ENCODE assay signal across 8 cellular contexts in the genomic region with DNA sequence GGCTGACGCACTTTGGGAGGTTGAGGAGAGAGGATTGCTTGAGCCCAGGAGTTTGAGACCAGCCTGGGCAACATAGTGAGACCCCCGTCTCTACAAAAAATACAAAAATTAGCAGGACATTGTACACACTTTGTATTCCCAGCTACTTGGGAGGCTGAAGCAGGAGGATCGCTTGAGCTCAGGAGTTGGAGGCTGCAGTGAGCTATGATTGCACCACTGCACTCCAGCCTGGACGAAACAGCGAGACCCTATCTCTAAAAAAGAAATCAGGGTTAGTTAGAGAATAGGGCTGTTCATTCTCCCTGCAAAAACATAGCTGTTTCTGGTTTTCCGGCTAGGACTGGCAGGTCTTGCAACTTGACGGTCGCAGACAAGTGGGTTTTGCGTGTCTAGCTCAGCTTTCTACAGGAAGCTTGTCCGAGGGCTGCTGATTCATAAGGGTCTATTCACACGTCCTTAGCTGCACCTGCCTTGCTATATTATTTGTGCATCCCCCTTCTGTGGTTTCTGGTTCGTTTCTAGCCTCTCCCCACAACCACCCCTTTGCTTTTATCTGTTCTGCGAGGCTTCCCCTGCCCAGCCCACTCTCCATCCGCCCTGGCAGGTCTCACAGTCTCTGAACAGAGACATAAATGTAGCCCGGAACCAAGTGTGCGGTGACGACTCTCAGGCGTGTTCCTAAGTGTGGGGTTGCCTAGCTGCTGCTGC. TPM values are rescaled to one million over a fixed set of nuclear protein-coding genes. Genes with fewer than 3 reads are reported as not detected.
DNase-seq lines count a peak whose midpoint lies in the region; ATAC-seq and TF ChIP-seq lines count a peak whose summit lies in the region.

No MANE protein-coding gene starts in this region.

- DNase-seq in GM12864 (ENCODE audit: low read depth): peak; percentile 95
- DNase-seq in activated CD8-positive, alpha-beta memory T cell treated with anti-CD3 and anti-CD28 coated beads for 24 hours: peak; percentile 84
- peak; percentile 21 for DNase-seq in stimulated activated CD4-positive, alpha-beta T cell treated with anti-CD3 and anti-CD28 coated beads, Interleukin-2, amount 100 ng/mL, for 4 hours (ENCODE audit: low read depth)
- no peak for DNase-seq in NCI-H2171 treated with DMSO at 0.1 percent for 48 hours (lab: John Stamatoyannopoulos, UW)
- DNase-seq in SK-N-DZ (ENCODE audit: low spot score): no peak
- DNase-seq in heart right ventricle: no peak

- H3K27ac ChIP-seq in heart right ventricle: no peak overlapping the region

- H3K27me3 ChIP-seq in Loucy (ENCODE audit: insufficient read depth, low read length, poor library complexity, severe bottlenecking) (no peaks in the 10 kb centered on the region), heart right ventricle (peaks cover 0 to 17% (median 0%) of the 10 kb centered on the region in 7 donors)

- ATAC-seq in GM21576 (IDR thresholded peaks at IDR 0.05; ENCODE audit: unreplicated experiment) (peak; percentile 92), heart right ventricle (no peak)

- intact Hi-C loops in heart right ventricle (cut with DNase I): no loop called here

- no peak overlapping the region for H2AFZ ChIP-seq in Loucy (ENCODE audit: low read length)

- WGBS in heart right ventricle, 2 donors: 71 to 72% methylated on average over 18 of the region's 18 CpGs

- H3F3A ChIP-seq in Loucy (ENCODE audit: low read depth): peaks cover 20% of the 10 kb centered on the region

- peak overlapping the region; percentile 99 for H3K4me2 ChIP-seq in Loucy (ENCODE audit: low read depth, low read length, poor library complexity, severe bottlenecking)

- TF ChIP-seq CTCF in GM12864 (IDR thresholded peaks at IDR 0.05; ENCODE audit: low read depth, low read length, missing control alignments) (no peak), Loucy (conservative IDR thresholded peaks at IDR 0.05; ENCODE audit: low read length) (no peak), heart right ventricle (IDR thresholded peaks at IDR 0.05) (no peak)

- H3K4me1 ChIP-seq in Loucy (ENCODE audit: insufficient read depth, low read length, poor library complexity, severe bottlenecking) (peaks cover 65% of the 10 kb centered on the region), heart right ventricle (peaks cover 0 to 7% (median 0%) of the 10 kb centered on the region in 9 donors)

- H3K36me3 ChIP-seq in Loucy (ENCODE audit: insufficient read depth, low read length) (no peaks in the 10 kb centered on the region), heart right ventricle (no peaks in the 10 kb centered on the region)

- no peaks in the 10 kb centered on the region for H4K20me1 ChIP-seq in Loucy (ENCODE audit: insufficient read depth, low read length, poor library complexity, severe bottlenecking)

- no peaks in the 10 kb centered on the region for H3K9me2 ChIP-seq in Loucy (replicated peaks; ENCODE audit: low read depth, low read length)

- H3K9ac ChIP-seq in Loucy (ENCODE audit: low read depth, low read length, poor library complexity, severe bottlenecking): peak overlapping the region; percentile 93

- H3K4me3 ChIP-seq in GM12864 (ENCODE audit: low read depth, low read length) (no peak overlapping the region), Loucy (ENCODE audit: low read length, poor library complexity, severe bottlenecking) (peak overlapping the region; percentile 70), heart right ventricle (no peak overlapping the region)

- H3K79me2 ChIP-seq in Loucy (ENCODE audit: insufficient read depth, low read length): peaks cover 25% of the 10 kb centered on the region; the same call in 1 of the 2 replicates

- H3K9me3 ChIP-seq in Loucy (ENCODE audit: insufficient read depth, low read depth, low read length) (no peaks in the 10 kb centered on the region), heart right ventricle (no peaks in the 10 kb centered on the region)

RNA-seq across cellular contexts. Expression of a gene that starts 10.7 kb away (rescaled TPM):
- polyA plus RNA-seq in SK-N-DZ (2014; cell fraction: cytosol; rRNA removed): 0.05 and 0.06 TPM in 2 replicates
- polyA plus RNA-seq in SK-N-DZ (2014; cell fraction: nucleus; rRNA removed): 0.29 TPM in 1 of 2 replicates, not detected in the other
- under 1 TPM in 6 of 10 donors, not detected in 4; 0.04 to 0.11 (median 0.07) TPM for total RNA-seq in heart right ventricle
- under 1 TPM; 0.04 to 0.07 TPM for polyA plus RNA-seq in heart right ventricle

Comparison
In these comparisons a context has a peak if more than half of its experiments do, and no peak if none do; other contexts are left out.
1. DNase-seq: peak in GM12864 (single experiment), activated CD8-positive, alpha-beta memory T cell treated with anti-CD3 and anti-CD28 coated beads for 24 hours (single experiment) and stimulated activated CD4-positive, alpha-beta T cell treated with anti-CD3 and anti-CD28 coated beads, Interleukin-2, amount 100 ng/mL, for 4 hours (single experiment); none in NCI-H2171 treated with DMSO at 0.1 percent for 48 hours (single experiment), SK-N-DZ (single experiment) and heart right ventricle (0 of 2).